Comparison of ENCODE assay signal across 1 cellular context in genomic region chr11:86211619-86212018, GRCh38.
TF ChIP-seq lines count a peak whose summit lies in the region.

No MANE protein-coding gene starts in this region.

TF ChIP-seq in GM12878, 131 proteins besides CTCF, POLR2A, EP300 and RAD21 (continued from another document and continues in another):
- TF ChIP-seq SKIL (IDR thresholded peaks at IDR 0.05; ENCODE audit: low read depth, poor library complexity, severe bottlenecking) (peak; percentile 17), ZNF592 (IDR thresholded peaks at IDR 0.05) (no peak), CREB1 (IDR thresholded peaks at IDR 0.05; ENCODE audit: low read depth) (no peak), HCFC1 (IDR thresholded peaks at IDR 0.05; ENCODE audit: low read length) (no peak), HDAC6 (IDR thresholded peaks at IDR 0.05; ENCODE audit: unreplicated experiment) (no peak), MLLT1 (IDR thresholded peaks at IDR 0.05) (no peak), BHLHE40 (IDR thresholded peaks at IDR 0.05; ENCODE audit: borderline replicate concordance in 1 of 2, low read depth in 2 of 2, low read length in 1 of 2) (peak in 1 of 2 experiments; percentile 43; a peak in 1 of 4 replicates), IKZF1 (conservative IDR thresholded peaks at IDR 0.05) (no peak), SMC3 (IDR thresholded peaks at IDR 0.05; ENCODE audit: borderline replicate concordance, low read length) (no peak), MEF2A (IDR thresholded peaks at IDR 0.05; ENCODE audit: insufficient read depth, low read depth, low read length) (no peak), CBFB (IDR thresholded peaks at IDR 0.05; ENCODE audit: low read depth) (no peak), NBN (IDR thresholded peaks at IDR 0.05) (no peak), IRF4 (IDR thresholded peaks at IDR 0.05; ENCODE audit: low read depth, low read length) (no peak), PAX5 (IDR thresholded peaks at IDR 0.05; ENCODE audit: borderline replicate concordance, low read depth, low read length) (no peak), RB1 (IDR thresholded peaks at IDR 0.05; ENCODE audit: borderline replicate concordance) (no peak), ZBTB40 (IDR thresholded peaks at IDR 0.05; ENCODE audit: borderline replicate concordance) (no peak), RCOR1 (conservative IDR thresholded peaks at IDR 0.05; ENCODE audit: low read depth, low read length) (0 out of 2 replicates have a peak, but pooled peaks have one; percentile 52), CHD4 (IDR thresholded peaks at IDR 0.05) (no peak), MTA2 (IDR thresholded peaks at IDR 0.05; ENCODE audit: low read depth) (no peak), ZBED1 (IDR thresholded peaks at IDR 0.05; ENCODE audit: borderline replicate concordance) (no peak), ZZZ3 (IDR thresholded peaks at IDR 0.05; ENCODE audit: control insufficient read depth, insufficient read length, low read depth) (no peak), ZSCAN29 (IDR thresholded peaks at IDR 0.05) (no peak), CEBPB (IDR thresholded peaks at IDR 0.05; ENCODE audit: borderline replicate concordance in 1 of 2, low read depth in 2 of 2, low read length in 2 of 2) (no peak), SMAD5 (IDR thresholded peaks at IDR 0.05; ENCODE audit: low read depth) (no peak), CHD2 (IDR thresholded peaks at IDR 0.05; ENCODE audit: borderline replicate concordance, low read depth, low read length) (no peak), ETV6 (conservative IDR thresholded peaks at IDR 0.05 in 1 of 2, IDR thresholded peaks at IDR 0.05 in 1 of 2; ENCODE audit: borderline replicate concordance in 1 of 2, low read depth in 1 of 2) (0 out of 4 replicates have a peak, but pooled peaks of 1 of the 2 experiments have one; percentile 31), MAX (IDR thresholded peaks at IDR 0.05; ENCODE audit: low read depth, low read length) (no peak), HDGF (IDR thresholded peaks at IDR 0.05) (no peak), PAX8 (IDR thresholded peaks at IDR 0.05) (no peak), ZNF384 (IDR thresholded peaks at IDR 0.05; ENCODE audit: borderline replicate concordance, low read depth, low read length) (no peak), SREBF1 (IDR thresholded peaks at IDR 0.05; ENCODE audit: low read length) (no peak), GABPA (IDR thresholded peaks at IDR 0.05; ENCODE audit: low read depth) (no peak), PML (IDR thresholded peaks at IDR 0.05; ENCODE audit: low read length) (no peak), RAD51 (IDR thresholded peaks at IDR 0.05) (no peak), BMI1 (IDR thresholded peaks at IDR 0.05; ENCODE audit: borderline replicate concordance) (no peak), GATAD2B (conservative IDR thresholded peaks at IDR 0.05; ENCODE audit: low read depth) (no peak), RUNX3 (IDR thresholded peaks at IDR 0.05; ENCODE audit: low read length) (peak; percentile 17; the same call in 1 of the 2 replicates), CBX5 (IDR thresholded peaks at IDR 0.05; ENCODE audit: low read depth) (no peak), E2F4 (IDR thresholded peaks at IDR 0.05; ENCODE audit: low read depth, low read length) (no peak), JUND (IDR thresholded peaks at IDR 0.05; ENCODE audit: low read depth, low read length) (no peak), NFIC (IDR thresholded peaks at IDR 0.05; ENCODE audit: low read depth, low read length) (peak; percentile 53; the same call in 1 of the 2 replicates), ZBTB11 (CRISPR knock-in tag; IDR thresholded peaks at IDR 0.05) (no peak), ELK1 (IDR thresholded peaks at IDR 0.05; ENCODE audit: low read depth, low read length) (no peak), ZBTB33 (IDR thresholded peaks at IDR 0.05) (no peak)
